Comparison of ENCODE assay signal across 1 cellular context in the genomic region with DNA sequence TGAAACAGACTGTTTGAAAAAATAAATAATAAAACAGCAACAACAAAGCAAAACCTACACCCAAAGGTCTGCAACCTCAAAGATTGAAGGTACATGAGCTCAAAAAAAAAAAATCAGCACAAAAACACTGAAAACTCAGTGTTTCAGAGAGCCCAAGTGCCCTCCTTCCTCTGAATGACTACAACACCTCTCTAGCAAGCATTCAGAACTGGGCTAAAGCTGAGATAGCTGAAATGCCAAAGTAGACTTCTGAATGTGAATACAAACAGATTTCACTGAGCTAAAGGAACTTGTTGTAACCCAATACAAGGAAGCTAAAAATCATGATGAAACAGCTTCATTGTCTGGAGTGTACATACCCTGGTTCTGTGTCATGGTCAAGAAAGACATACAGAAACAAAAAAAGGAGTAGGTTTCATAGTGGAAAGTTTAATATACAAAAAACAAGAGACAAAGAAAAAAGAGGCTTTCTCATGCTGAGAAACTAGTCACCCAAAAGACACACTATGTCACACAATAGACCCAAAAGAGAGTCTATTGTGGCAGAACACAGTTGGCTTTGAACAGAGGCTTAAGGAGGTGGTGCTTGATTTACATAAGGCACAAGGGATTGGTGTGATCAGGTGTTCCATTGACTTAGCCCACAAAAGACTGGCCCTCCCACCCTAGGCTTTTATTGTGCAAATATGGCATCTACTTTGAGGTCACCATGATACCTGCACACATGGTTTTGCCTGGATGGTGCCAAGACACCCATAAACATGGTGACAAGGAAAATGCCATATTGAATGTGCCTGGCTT.
TF ChIP-seq lines count a peak whose summit lies in the region.

No MANE protein-coding gene starts in this region.

TF ChIP-seq in H1, 55 proteins besides CTCF, POLR2A, EP300 and RAD21:
- TF ChIP-seq USF2 (IDR thresholded peaks at IDR 0.05; ENCODE audit: low read length) = no peak
- no peak for TF ChIP-seq SP1 (IDR thresholded peaks at IDR 0.05; ENCODE audit: low read depth, low read length)
